1 cellular context compared by ENCODE assay signal in the genomic region with DNA sequence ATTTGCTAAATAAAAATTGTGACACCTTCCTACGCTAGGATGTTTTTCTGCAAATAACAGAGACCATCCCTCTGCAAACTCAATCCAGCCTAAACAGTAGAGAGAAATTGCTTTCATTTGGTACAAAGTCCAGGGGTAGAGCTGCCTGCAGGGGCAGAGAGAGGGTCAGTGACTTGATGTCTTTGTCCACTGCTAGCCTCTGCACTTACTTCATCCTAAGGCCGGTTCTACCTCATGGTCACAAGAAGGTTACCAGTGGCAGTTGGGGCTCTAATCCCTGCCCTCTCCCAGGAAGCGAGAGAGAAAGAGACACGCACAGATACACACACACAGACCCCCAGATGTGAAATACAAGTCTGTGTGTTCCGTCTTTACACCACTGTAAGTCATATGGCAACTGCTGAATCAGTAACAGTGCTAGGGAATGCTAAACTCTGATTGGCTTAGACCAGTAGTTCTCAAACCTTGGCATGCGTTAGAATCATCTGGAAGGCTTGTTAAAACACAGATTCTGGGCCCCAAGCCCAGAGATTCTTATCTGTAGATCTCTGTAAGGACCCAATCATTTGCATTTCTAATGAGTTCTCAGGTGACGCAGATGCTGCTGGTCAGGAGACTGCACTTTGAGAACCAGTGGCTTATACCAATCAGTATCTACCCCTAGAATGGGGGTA.
TF ChIP-seq lines count a peak whose summit lies in the region.

No MANE protein-coding gene starts in this region.

TF ChIP-seq in SK-N-SH treated with all-trans-retinoic acid at 6 μM for 48 hours, 23 proteins besides CTCF, POLR2A, EP300 and RAD21 (continued from another document):
- TF ChIP-seq, protein P1, sequence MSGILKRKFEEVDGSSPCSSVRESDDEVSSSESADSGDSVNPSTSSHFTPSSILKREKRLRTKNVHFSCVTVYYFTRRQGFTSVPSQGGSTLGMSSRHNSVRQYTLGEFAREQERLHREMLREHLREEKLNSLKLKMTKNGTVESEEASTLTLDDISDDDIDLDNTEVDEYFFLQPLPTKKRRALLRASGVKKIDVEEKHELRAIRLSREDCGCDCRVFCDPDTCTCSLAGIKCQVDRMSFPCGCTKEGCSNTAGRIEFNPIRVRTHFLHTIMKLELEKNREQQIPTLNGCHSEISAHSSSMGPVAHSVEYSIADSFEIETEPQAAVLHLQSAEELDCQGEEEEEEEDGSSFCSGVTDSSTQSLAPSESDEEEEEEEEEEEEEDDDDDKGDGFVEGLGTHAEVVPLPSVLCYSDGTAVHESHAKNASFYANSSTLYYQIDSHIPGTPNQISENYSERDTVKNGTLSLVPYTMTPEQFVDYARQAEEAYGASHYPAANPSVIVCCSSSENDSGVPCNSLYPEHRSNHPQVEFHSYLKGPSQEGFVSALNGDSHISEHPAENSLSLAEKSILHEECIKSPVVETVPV (CRISPR knock-in tag; IDR thresholded peaks at IDR 0.05), result no peak
- TF ChIP-seq TOX (CRISPR knock-in tag; IDR thresholded peaks at IDR 0.05; ENCODE audit: borderline replicate concordance), result no peak
- TF ChIP-seq ZNF8 (CRISPR knock-in tag; IDR thresholded peaks at IDR 0.05), result no peak
TF ChIP-seq in SK-N-SH treated with all-trans-retinoic acid at 6 μM for 48 hours: peak in this region for 0.
